In genomic region chr11:33999393-33999792, GRCh38 we compare ENCODE assay signal across 19 cellular contexts. TPM values are rescaled to one million over a fixed set of nuclear protein-coding genes. Genes with fewer than 3 reads are reported as not detected.
A peak's percentile ranks its signal among the peaks of the same experiment; 100 is the strongest.
DNase-seq lines count a peak whose midpoint lies in the region; ATAC-seq, FAIRE-seq and TF ChIP-seq lines count a peak whose summit lies in the region.
"Had no signal": no experiment of that assay in that cellular context is flagged by ENCODE, and none has a peak within 500 bp of the region (broad histone marks: within the 10 kb centered on the region; RNA-seq: fewer than 3 reads in every experiment).

No MANE protein-coding gene starts in this region.

- no peak for TF ChIP-seq POLR2A in GM12891 (IDR thresholded peaks at IDR 0.05; ENCODE audit: low read depth, low read length)

- H3K4me3 Mint-ChIP-seq in activated T-helper 2 cell treated with anti-CD3 and anti-CD28 coated beads, Interferon-gamma antibody, Interleukin-2, Interleukin-4, amounts not matched to agents 10 μg/mL and 5 μg/mL and 100 μg/mL, durations not matched to agents 14 hours and 24 hours and 36 hours (ENCODE audit: low read depth), result no peak overlapping the region
- H3K4me3 Mint-ChIP-seq in natural killer cell, result no peak overlapping the region
- no peak overlapping the region for H3K4me3 Mint-ChIP-seq in endodermal cell
- H3K4me3 Mint-ChIP-seq: B cell; CD8-positive, alpha-beta T cell had no signal

- no peaks in the 10 kb centered on the region for H3K36me3 Mint-ChIP-seq in activated T-helper 2 cell treated with anti-CD3 and anti-CD28 coated beads, Interferon-gamma antibody, Interleukin-2, Interleukin-4, amounts not matched to agents 10 μg/mL and 5 μg/mL and 100 μg/mL, durations not matched to agents 14 hours and 24 hours and 36 hours (ENCODE audit: low read depth)
- H3K36me3 Mint-ChIP-seq in natural killer cell (no peaks in the 10 kb centered on the region), endodermal cell (ENCODE audit: low read depth) (no peaks in the 10 kb centered on the region)
- H3K36me3 Mint-ChIP-seq: CD8-positive, alpha-beta T cell; IgD-negative memory B cell had no signal

- H3K27ac ChIP-seq in neural cell (ENCODE audit: low read length), result peak overlapping the region; percentile 67
- no peak overlapping the region for H3K27ac ChIP-seq in endodermal cell (ENCODE audit: low read depth, low read length)
- H3K27ac ChIP-seq in ascending aorta, result no peak overlapping the region
- H3K27ac ChIP-seq: BLaER1 treated with 17β-estradiol and CSF1 and Interleukin-3, amounts not matched to agents 10 nM and 100 nM; GM23248; HL-60 had no signal

- TF ChIP-seq RAD21 in neural cell (conservative IDR thresholded peaks at IDR 0.05), result no peak

- H2AFZ ChIP-seq in neural cell (ENCODE audit: low read depth, low read length), result peak overlapping the region; percentile 43
- H2AFZ ChIP-seq: GM23248 had no signal

- H3K9me3 ChIP-seq in neural cell (ENCODE audit: low read length) (no peaks in the 10 kb centered on the region), endodermal cell (ENCODE audit: control insufficient read depth, low read length) (no peaks in the 10 kb centered on the region), ascending aorta (no peaks in the 10 kb centered on the region)
- H3K9me3 ChIP-seq: BLaER1 treated with 17β-estradiol and CSF1 and Interleukin-3, amounts not matched to agents 10 nM and 100 nM; HAP-1 had no signal

- no peaks in the 10 kb centered on the region for H3K9me2 ChIP-seq in neural cell (ENCODE audit: insufficient read depth, low read length)

- H3K4me2 ChIP-seq in neural cell (ENCODE audit: low read length), result peak overlapping the region; percentile 36
- H3K4me2 ChIP-seq: BLaER1 treated with 17β-estradiol and CSF1 and Interleukin-3, amounts not matched to agents 10 nM and 100 nM had no signal

- H3K27me3 Mint-ChIP-seq in activated T-helper 2 cell treated with anti-CD3 and anti-CD28 coated beads, Interferon-gamma antibody, Interleukin-2, Interleukin-4, amounts not matched to agents 10 μg/mL and 5 μg/mL and 100 μg/mL, durations not matched to agents 14 hours and 24 hours and 36 hours (ENCODE audit: low read depth), result peaks cover 41% of the 10 kb centered on the region
- H3K27me3 Mint-ChIP-seq in natural killer cell (ENCODE audit: low read depth in 2 of 2) (peaks cover 22% of the 10 kb centered on the region in 2 donors), endodermal cell (ENCODE audit: insufficient read depth) (peaks cover 27% of the 10 kb centered on the region)

- H3K36me3 ChIP-seq in neural cell (ENCODE audit: insufficient read depth, low read length) (no peaks in the 10 kb centered on the region), endodermal cell (ENCODE audit: control insufficient read depth, insufficient read depth, low read length) (no peaks in the 10 kb centered on the region), ascending aorta (no peaks in the 10 kb centered on the region)
- H3K36me3 ChIP-seq: BLaER1 treated with 17β-estradiol and CSF1 and Interleukin-3, amounts not matched to agents 10 nM and 100 nM; HAP-1 had no signal

- peak; percentile 38 for FAIRE-seq in GM12891 (lab: Jason Lieb, UNC)
- FAIRE-seq: GM19239 had no signal

- H3K79me2 ChIP-seq in neural cell (replicated peaks; ENCODE audit: insufficient read depth, low read length), result no peaks in the 10 kb centered on the region

- TF ChIP-seq EP300 in neural cell (conservative IDR thresholded peaks at IDR 0.05; ENCODE audit: poor library complexity, severe bottlenecking), result no peak

- H4K20me1 ChIP-seq in neural cell (ENCODE audit: insufficient read depth), result no peaks in the 10 kb centered on the region
- H4K20me1 ChIP-seq: BLaER1 treated with 17β-estradiol and CSF1 and Interleukin-3, amounts not matched to agents 10 nM and 100 nM had no signal

- H3K4me3 ChIP-seq in neural cell (ENCODE audit: low read length) (peak overlapping the region; percentile 12), endodermal cell (ENCODE audit: low read length) (no peak overlapping the region), ascending aorta (no peak overlapping the region)
- H3K4me3 ChIP-seq: BLaER1 treated with 17β-estradiol and CSF1 and Interleukin-3, amounts not matched to agents 10 nM and 100 nM; GM23248; HAP-1 had no signal

- H3F3A ChIP-seq in neural cell (ENCODE audit: insufficient read depth, low read length, poor library complexity, severe bottlenecking), result no peaks in the 10 kb centered on the region

- 63 to 78% methylated on average over 2 of the region's 2 CpGs for WGBS in endodermal cell (ENCODE audit: insufficient coverage in 1 of 2, insufficient read length in 1 of 2), 2 experiments

- DNase-seq in GM12891 (ENCODE audit: insufficient read length, low spot score) (no peak), left lobe of liver (ENCODE audit: low spot score) (no peak), natural killer cell (no peak), endodermal cell (no peak), ascending aorta (ENCODE audit: low spot score in 2 of 2) (no peak)
- no peak for DNase-seq in activated T-helper 2 cell treated with anti-CD3 and anti-CD28 coated beads, Interferon-gamma antibody, Interleukin-2, Interleukin-4, amounts not matched to agents 10 μg/mL and 5 μg/mL and 100 μg/mL, durations not matched to agents 14 hours and 24 hours and 36 hours (ENCODE audit: low spot score)
- DNase-seq: 8988T; Calu3; CD8-positive, alpha-beta T cell; DMS79 treated with DMSO at 0.1 percent for 48 hours; GF-D8; GM23248 had no signal

- peaks cover 9% of the 10 kb centered on the region for H3K4me1 Mint-ChIP-seq in activated T-helper 2 cell treated with anti-CD3 and anti-CD28 coated beads, Interferon-gamma antibody, Interleukin-2, Interleukin-4, amounts not matched to agents 10 μg/mL and 5 μg/mL and 100 μg/mL, durations not matched to agents 14 hours and 24 hours and 36 hours (ENCODE audit: low read depth)
- peaks cover 7 to 10% of the 10 kb centered on the region in 2 donors for H3K4me1 Mint-ChIP-seq in natural killer cell
- peaks cover 9% of the 10 kb centered on the region for H3K4me1 Mint-ChIP-seq in endodermal cell

- intact Hi-C loops in activated T-helper 2 cell treated with anti-CD3 and anti-CD28 coated beads, Interferon-gamma antibody, Interleukin-2, Interleukin-4, amounts not matched to agents 10 μg/mL and 5 μg/mL and 100 μg/mL, durations not matched to agents 14 hours and 24 hours and 36 hours (cut with micrococcal nuclease), result no loop called here
- intact Hi-C loops in natural killer cell (cut with micrococcal nuclease), result loop anchor here (5.0 kb wide), 1 partner anchor 73 kb away; no protein-coding TSS in a partner anchor
- intact Hi-C loops in ascending aorta (cut with DNase I), result no loop called here

- TF ChIP-seq CTCF in neural cell (IDR thresholded peaks at IDR 0.05; ENCODE audit: poor library complexity, severe bottlenecking) (no peak), natural killer cell (IDR thresholded peaks at IDR 0.05) (no peak), endodermal cell (conservative IDR thresholded peaks at IDR 0.05) (no peak), ascending aorta (IDR thresholded peaks at IDR 0.05) (no peak)

- H3K9ac ChIP-seq in neural cell (ENCODE audit: low read length) (peak overlapping the region; percentile 11), endodermal cell (ENCODE audit: extremely low read depth, low read length, poor library complexity, severe bottlenecking) (no peak overlapping the region)
- H3K9ac ChIP-seq: BLaER1 treated with 17β-estradiol and CSF1 and Interleukin-3, amounts not matched to agents 10 nM and 100 nM; GM23248 had no signal

- no peaks in the 10 kb centered on the region for H3K4me1 ChIP-seq in endodermal cell (ENCODE audit: control insufficient read depth, insufficient read depth, low read length)
- no peaks in the 10 kb centered on the region for H3K4me1 ChIP-seq in ascending aorta

- H3K27ac Mint-ChIP-seq in activated T-helper 2 cell treated with anti-CD3 and anti-CD28 coated beads, Interferon-gamma antibody, Interleukin-2, Interleukin-4, amounts not matched to agents 10 μg/mL and 5 μg/mL and 100 μg/mL, durations not matched to agents 14 hours and 24 hours and 36 hours, result no peak overlapping the region
- no peak overlapping the region for H3K27ac Mint-ChIP-seq in natural killer cell
- no peak overlapping the region for H3K27ac Mint-ChIP-seq in endodermal cell
- H3K27ac Mint-ChIP-seq: B cell; CD8-positive, alpha-beta T cell had no signal

- ATAC-seq in left lobe of liver (peak; percentile 71), natural killer cell (no peak)
- ATAC-seq: CD8-positive, alpha-beta T cell had no signal

- H3K27me3 ChIP-seq in neural cell (ENCODE audit: insufficient read depth, low read depth, low read length) (no peaks in the 10 kb centered on the region), endodermal cell (ENCODE audit: control insufficient read depth, insufficient read depth, low read length, poor library complexity, severe bottlenecking) (peaks cover 17% of the 10 kb centered on the region), ascending aorta (no peaks in the 10 kb centered on the region)
- H3K27me3 ChIP-seq: BLaER1 treated with 17β-estradiol and CSF1 and Interleukin-3, amounts not matched to agents 10 nM and 100 nM had no signal

- H3K9me3 Mint-ChIP-seq in activated T-helper 2 cell treated with anti-CD3 and anti-CD28 coated beads, Interferon-gamma antibody, Interleukin-2, Interleukin-4, amounts not matched to agents 10 μg/mL and 5 μg/mL and 100 μg/mL, durations not matched to agents 14 hours and 24 hours and 36 hours, result no peaks in the 10 kb centered on the region
- H3K9me3 Mint-ChIP-seq in natural killer cell, result no peaks in the 10 kb centered on the region
- no peaks in the 10 kb centered on the region for H3K9me3 Mint-ChIP-seq in endodermal cell
- H3K9me3 Mint-ChIP-seq: CD8-positive, alpha-beta T cell had no signal

TF ChIP-seq in GM12891, 5 proteins besides CTCF, POLR2A, EP300 and RAD21 (continues in another document):
- TF ChIP-seq POU2F2 (IDR thresholded peaks at IDR 0.05; ENCODE audit: low read depth, low read length) (no peak), TAF1 (IDR thresholded peaks at IDR 0.05; ENCODE audit: low read depth, low read length) (no peak), PAX5 (IDR thresholded peaks at IDR 0.05; ENCODE audit: insufficient read depth, low read length, severe bottlenecking) (no peak)

TF ChIP-seq in neural cell, 6 proteins besides CTCF, POLR2A, EP300 and RAD21 (continues in another document):
- TF ChIP-seq SMC3 (conservative IDR thresholded peaks at IDR 0.05; ENCODE audit: poor library complexity) (no peak), MXI1 (conservative IDR thresholded peaks at IDR 0.05; ENCODE audit: poor library complexity, severe bottlenecking) (no peak), EZH2 (IDR thresholded peaks at IDR 0.05; ENCODE audit: borderline replicate concordance, insufficient read depth, low read length, poor library complexity, severe bottlenecking) (no peak), POLR2AphosphoS5 (IDR thresholded peaks at IDR 0.05) (no peak)

RNA-seq across cellular contexts. Expression of gene CAPRIN1, which starts 52.1 kb away (rescaled TPM):
- polyA plus RNA-seq in GM12891 (2012; ENCODE audit: low read depth, missing spikeins), result 110 TPM
- total RNA-seq in left lobe of liver (68.6 TPM), natural killer cell (100 to 1,000 TPM; 118 to 158 (median 137) TPM), endodermal cell (100 to 1,000 TPM; 226 to 241 TPM), ascending aorta (155 TPM)
- polyA plus RNA-seq in neural cell, result 243 and 256 TPM in 2 replicates
- polyA minus RNA-seq in neural cell, result 427 and 533 TPM in 2 replicates
- total RNA-seq in activated T-helper 2 cell treated with anti-CD3 and anti-CD28 coated beads, Interferon-gamma antibody, Interleukin-2, Interleukin-4, amounts not matched to agents 10 μg/mL and 5 μg/mL and 100 μg/mL, durations not matched to agents 14 hours and 24 hours and 36 hours, result 285 and 286 TPM in 2 replicates
- 292 TPM for polyA plus RNA-seq in endodermal cell (2013, experiment 1 of 2)
- 275 TPM for polyA plus RNA-seq in endodermal cell (2013, experiment 2 of 2)
